Comparison of ENCODE assay signal across 2 cellular contexts in the genomic region with DNA sequence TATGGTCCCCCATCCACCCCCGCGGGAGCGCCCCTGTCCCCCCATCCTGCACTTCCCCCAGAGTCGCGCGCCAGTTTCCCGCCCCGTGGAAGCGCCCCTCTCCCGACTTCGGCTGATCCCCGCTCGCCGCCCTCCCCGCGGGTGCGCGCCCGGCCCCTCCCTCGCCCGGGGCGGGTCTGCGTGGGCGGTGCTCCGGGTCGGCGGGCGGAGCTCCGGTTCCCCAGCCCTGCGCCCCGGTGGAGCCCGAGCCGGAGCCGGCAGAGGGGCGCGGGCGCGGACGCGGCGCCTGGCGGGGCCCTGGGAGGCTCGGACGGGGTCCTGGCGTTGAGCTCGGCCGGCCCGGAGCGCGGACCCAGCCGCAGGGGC.
A peak's percentile ranks its signal among the peaks of the same experiment; 100 is the strongest.
TF ChIP-seq lines count a peak whose summit lies in the region.

A gene (plus strand): TSS at position 223 of the 366 bp plus-strand sequence. CDS start 148 bp downstream, outside the sequence.

TF ChIP-seq in liver, 16 proteins besides CTCF, POLR2A, EP300 and RAD21:
- TF ChIP-seq, protein P1, sequence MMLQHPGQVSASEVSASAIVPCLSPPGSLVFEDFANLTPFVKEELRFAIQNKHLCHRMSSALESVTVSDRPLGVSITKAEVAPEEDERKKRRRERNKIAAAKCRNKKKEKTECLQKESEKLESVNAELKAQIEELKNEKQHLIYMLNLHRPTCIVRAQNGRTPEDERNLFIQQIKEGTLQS (IDR thresholded peaks at IDR 0.05) = no peak
- TF ChIP-seq, protein P2, sequence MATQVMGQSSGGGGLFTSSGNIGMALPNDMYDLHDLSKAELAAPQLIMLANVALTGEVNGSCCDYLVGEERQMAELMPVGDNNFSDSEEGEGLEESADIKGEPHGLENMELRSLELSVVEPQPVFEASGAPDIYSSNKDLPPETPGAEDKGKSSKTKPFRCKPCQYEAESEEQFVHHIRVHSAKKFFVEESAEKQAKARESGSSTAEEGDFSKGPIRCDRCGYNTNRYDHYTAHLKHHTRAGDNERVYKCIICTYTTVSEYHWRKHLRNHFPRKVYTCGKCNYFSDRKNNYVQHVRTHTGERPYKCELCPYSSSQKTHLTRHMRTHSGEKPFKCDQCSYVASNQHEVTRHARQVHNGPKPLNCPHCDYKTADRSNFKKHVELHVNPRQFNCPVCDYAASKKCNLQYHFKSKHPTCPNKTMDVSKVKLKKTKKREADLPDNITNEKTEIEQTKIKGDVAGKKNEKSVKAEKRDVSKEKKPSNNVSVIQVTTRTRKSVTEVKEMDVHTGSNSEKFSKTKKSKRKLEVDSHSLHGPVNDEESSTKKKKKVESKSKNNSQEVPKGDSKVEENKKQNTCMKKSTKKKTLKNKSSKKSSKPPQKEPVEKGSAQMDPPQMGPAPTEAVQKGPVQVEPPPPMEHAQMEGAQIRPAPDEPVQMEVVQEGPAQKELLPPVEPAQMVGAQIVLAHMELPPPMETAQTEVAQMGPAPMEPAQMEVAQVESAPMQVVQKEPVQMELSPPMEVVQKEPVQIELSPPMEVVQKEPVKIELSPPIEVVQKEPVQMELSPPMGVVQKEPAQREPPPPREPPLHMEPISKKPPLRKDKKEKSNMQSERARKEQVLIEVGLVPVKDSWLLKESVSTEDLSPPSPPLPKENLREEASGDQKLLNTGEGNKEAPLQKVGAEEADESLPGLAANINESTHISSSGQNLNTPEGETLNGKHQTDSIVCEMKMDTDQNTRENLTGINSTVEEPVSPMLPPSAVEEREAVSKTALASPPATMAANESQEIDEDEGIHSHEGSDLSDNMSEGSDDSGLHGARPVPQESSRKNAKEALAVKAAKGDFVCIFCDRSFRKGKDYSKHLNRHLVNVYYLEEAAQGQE (IDR thresholded peaks at IDR 0.05) = no peak
- TF ChIP-seq EGR1 (IDR thresholded peaks at IDR 0.05; ENCODE audit: low read depth in 2 of 2) (peak in 1 of 2 donors; percentile 28), RXRA (IDR thresholded peaks at IDR 0.05) (no peak)

TF ChIP-seq in HepG2, 621 proteins besides CTCF, POLR2A, EP300 and RAD21:
- TF ChIP-seq ZFP62 (CRISPR knock-in tag; IDR thresholded peaks at IDR 0.05) = no peak
- TF ChIP-seq ZNF367 (CRISPR knock-in tag; IDR thresholded peaks at IDR 0.05; ENCODE audit: borderline replicate concordance) = no peak
- no peak for TF ChIP-seq LCORL (IDR thresholded peaks at IDR 0.05)
- TF ChIP-seq LCORL (CRISPR knock-in tag; IDR thresholded peaks at IDR 0.05) = no peak
- TF ChIP-seq, protein P3, sequence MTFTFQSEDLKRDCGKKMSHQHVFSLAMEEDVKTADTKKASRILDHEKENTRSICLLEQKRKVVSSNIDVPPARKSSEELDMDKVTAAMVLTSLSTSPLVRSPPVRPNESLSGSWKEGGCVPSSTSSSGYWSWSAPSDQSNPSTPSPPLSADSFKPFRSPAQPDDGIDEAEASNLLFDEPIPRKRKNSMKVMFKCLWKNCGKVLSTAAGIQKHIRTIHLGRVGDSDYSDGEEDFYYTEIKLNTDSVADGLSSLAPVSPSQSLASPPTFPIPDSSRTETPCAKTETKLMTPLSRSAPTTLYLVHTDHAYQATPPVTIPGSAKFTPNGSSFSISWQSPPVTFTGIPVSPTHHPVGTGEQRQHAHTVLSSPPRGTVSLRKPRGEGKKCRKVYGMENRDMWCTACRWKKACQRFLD (CRISPR knock-in tag; IDR thresholded peaks at IDR 0.05; ENCODE audit: borderline replicate concordance) = no peak
- no peak for TF ChIP-seq NFRKB (IDR thresholded peaks at IDR 0.05)
- no peak for TF ChIP-seq ZNF432 (CRISPR knock-in tag; IDR thresholded peaks at IDR 0.05; ENCODE audit: borderline replicate concordance)
- TF ChIP-seq, protein P4, sequence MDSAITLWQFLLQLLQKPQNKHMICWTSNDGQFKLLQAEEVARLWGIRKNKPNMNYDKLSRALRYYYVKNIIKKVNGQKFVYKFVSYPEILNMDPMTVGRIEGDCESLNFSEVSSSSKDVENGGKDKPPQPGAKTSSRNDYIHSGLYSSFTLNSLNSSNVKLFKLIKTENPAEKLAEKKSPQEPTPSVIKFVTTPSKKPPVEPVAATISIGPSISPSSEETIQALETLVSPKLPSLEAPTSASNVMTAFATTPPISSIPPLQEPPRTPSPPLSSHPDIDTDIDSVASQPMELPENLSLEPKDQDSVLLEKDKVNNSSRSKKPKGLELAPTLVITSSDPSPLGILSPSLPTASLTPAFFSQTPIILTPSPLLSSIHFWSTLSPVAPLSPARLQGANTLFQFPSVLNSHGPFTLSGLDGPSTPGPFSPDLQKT (CRISPR knock-in tag; IDR thresholded peaks at IDR 0.05; ENCODE audit: borderline replicate concordance) = no peak
- no peak for TF ChIP-seq ZNF530 (CRISPR knock-in tag; IDR thresholded peaks at IDR 0.05; ENCODE audit: low read depth)
- TF ChIP-seq ZSCAN31 (CRISPR knock-in tag; IDR thresholded peaks at IDR 0.05; ENCODE audit: low read depth) = no peak
- TF ChIP-seq, protein P5, sequence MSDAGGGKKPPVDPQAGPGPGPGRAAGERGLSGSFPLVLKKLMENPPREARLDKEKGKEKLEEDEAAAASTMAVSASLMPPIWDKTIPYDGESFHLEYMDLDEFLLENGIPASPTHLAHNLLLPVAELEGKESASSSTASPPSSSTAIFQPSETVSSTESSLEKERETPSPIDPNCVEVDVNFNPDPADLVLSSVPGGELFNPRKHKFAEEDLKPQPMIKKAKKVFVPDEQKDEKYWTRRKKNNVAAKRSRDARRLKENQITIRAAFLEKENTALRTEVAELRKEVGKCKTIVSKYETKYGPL (CRISPR knock-in tag; IDR thresholded peaks at IDR 0.05) = no peak
- TF ChIP-seq RFX3 (CRISPR knock-in tag; IDR thresholded peaks at IDR 0.05) = no peak
- no peak for TF ChIP-seq ATRX (CRISPR knock-in tag; IDR thresholded peaks at IDR 0.05; ENCODE audit: borderline replicate concordance)
